In the genomic region with DNA sequence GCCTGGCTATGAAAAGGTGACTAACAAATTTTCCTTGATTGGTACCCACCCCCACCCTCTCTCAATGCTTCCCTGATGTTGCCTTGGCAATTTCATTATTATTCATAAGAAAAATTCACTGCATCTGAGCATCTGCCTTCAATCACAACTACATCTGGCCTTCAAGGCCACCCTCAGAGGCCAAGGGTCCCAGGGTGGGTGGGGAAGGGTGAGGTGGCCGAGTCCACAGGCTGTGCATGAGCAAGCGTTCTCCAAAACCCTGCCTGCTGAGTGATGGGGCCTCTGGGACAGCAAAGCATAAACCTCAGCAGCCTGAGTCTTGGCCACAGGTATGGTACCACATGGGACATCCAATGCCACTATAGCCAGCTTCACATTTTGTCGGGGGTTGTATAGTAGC, we compare ENCODE assay signal across 25 cellular contexts.
"Had no signal": no experiment of that assay in that cellular context is flagged by ENCODE, and none has a peak within 500 bp of the region (broad histone marks: within the 10 kb centered on the region; RNA-seq: fewer than 3 reads in every experiment).

No MANE protein-coding gene starts in this region.

- H3K27me3 ChIP-seq: colonic mucosa had no signal

- H3K9me3 Mint-ChIP-seq: dendritic cell treated with granulocyte-macrophage colony-stimulating factor and Interleukin-4, amounts not matched to agents 40 ng/mL and 50 ng/mL, for 4 days; effector memory CD8-positive, alpha-beta T cell; endodermal cell had no signal

- H3K4me3 ChIP-seq: colonic mucosa, coronary artery, dorsolateral prefrontal cortex, esophagus muscularis mucosa, esophagus squamous epithelium, gastrocnemius medialis, gastroesophageal sphincter, heart left ventricle, heart right ventricle, hepatocyte had no signal

- H3K4me2 ChIP-seq: hepatocyte had no signal

- DNase-seq: colonic mucosa; cortex of kidney; dermis blood vessel endothelial cell; effector CD4-positive, alpha-beta T cell; effector CD8-positive, alpha-beta T cell; effector memory CD4-positive, alpha-beta T cell; effector memory CD8-positive, alpha-beta T cell; endodermal cell; erythroblast; esophagus squamous epithelium; foreskin fibroblast; foreskin melanocyte; glutamatergic neuron; head of caudate nucleus had no signal

- H3K36me3 ChIP-seq: colonic mucosa, esophagus muscularis mucosa, esophagus squamous epithelium, gastrocnemius medialis, gastroesophageal sphincter, heart left ventricle, heart right ventricle had no signal

- H3K4me1 ChIP-seq: colonic mucosa, esophagus muscularis mucosa, esophagus squamous epithelium, gastrocnemius medialis, gastroesophageal sphincter had no signal

- ATAC-seq: effector memory CD8-positive, alpha-beta T cell; esophagus mucosa; gastroesophageal sphincter had no signal

- H3K9me3 ChIP-seq: colonic mucosa, gastrocnemius medialis, heart right ventricle had no signal

- H3K27ac Mint-ChIP-seq: dendritic cell treated with granulocyte-macrophage colony-stimulating factor and Interleukin-4, amounts not matched to agents 40 ng/mL and 50 ng/mL, for 4 days; effector memory CD8-positive, alpha-beta T cell; endodermal cell had no signal

- H3K27ac ChIP-seq: colonic mucosa, coronary artery, dorsolateral prefrontal cortex, epithelial cell of prostate, esophagus muscularis mucosa, esophagus squamous epithelium, gastrocnemius medialis, gastroesophageal sphincter, heart left ventricle, heart right ventricle, hepatocyte had no signal
